Comparison of ENCODE assay signal across 8 cellular contexts in genomic region chrX:154397888-154398667, GRCh38. TPM values are rescaled to one million over a fixed set of nuclear protein-coding genes. Genes with fewer than 3 reads are reported as not detected.
DNase-seq lines count a peak whose midpoint lies in the region; ATAC-seq and TF ChIP-seq lines count a peak whose summit lies in the region.

Gene RPL10 (plus strand): TSS chrX:154398377. CDS start chrX:154398520, 143 bp downstream.

- peak within 1 kb of the TSS; percentile 51 for H2AFZ ChIP-seq in mammary epithelial cell (ENCODE audit: low read depth, low read length)

- in situ Hi-C loops in GM18951 (cut with MboI; ENCODE audit: low sequenced_read_pairs, unreplicated experiment): loop anchor here (10.0 kb wide), 1 partner anchor 63 kb away; no protein-coding TSS in a partner anchor
- in situ Hi-C loops in mammary epithelial cell (cut with MboI; ENCODE audit: low sequenced_read_pairs in 2 of 2): no loop called here

- no peaks in the 10 kb centered on the region for H4K20me1 ChIP-seq in mammary epithelial cell (ENCODE audit: insufficient read depth, low read length)

- intact Hi-C loops in mammary epithelial cell (cut with micrococcal nuclease): no loop called here

- H3K9ac ChIP-seq in mammary epithelial cell (ENCODE audit: insufficient read depth, low read length): peak within 1 kb of the TSS; percentile 94
- peak within 1 kb of the TSS; percentile 99 for H3K9ac ChIP-seq in iPS-20b (ENCODE audit: low read depth, low read length)
- peak within 1 kb of the TSS; percentile 95 to 99 (median 97) for H3K9ac ChIP-seq in skeletal muscle tissue (ENCODE audit: low read depth in 1 of 3, low read length in 3 of 3)

- H3K4me2 ChIP-seq in mammary epithelial cell (ENCODE audit: insufficient read depth, low read depth, low read length): peak within 1 kb of the TSS; percentile 97

- H3K9me3 ChIP-seq in mammary epithelial cell (replicated peaks; ENCODE audit: insufficient read depth, low read length): peaks cover 4% of the 10 kb centered on the region
- H3K9me3 ChIP-seq in iPS-20b (ENCODE audit: insufficient read depth, low read depth, low read length): no peaks in the 10 kb centered on the region
- no peaks in the 10 kb centered on the region for H3K9me3 ChIP-seq in skeletal muscle tissue (ENCODE audit: control insufficient read depth in 3 of 3, low read length in 3 of 3)

- dilution Hi-C loops in mammary epithelial cell (cut with HindIII; ENCODE audit: low sequenced_read_pairs): no loop called here

- DNase-seq in AG08395 (ENCODE audit: low spot score): peak; percentile 97
- DNase-seq in NCI-H226: peak; percentile 92
- peak; percentile 94 for DNase-seq in mammary epithelial cell

- BruUV-seq in mammary epithelial cell (replicated peaks; lab: Mats Ljungman, UMichigan): TSS peak; percentile 52

- peaks cover 21% of the 10 kb centered on the region for H3K79me2 ChIP-seq in mammary epithelial cell (ENCODE audit: insufficient read depth, low read length)

- H3K27me3 ChIP-seq in mammary epithelial cell (ENCODE audit: insufficient read depth, low read length): no peaks in the 10 kb centered on the region
- H3K27me3 ChIP-seq in iPS-20b (ENCODE audit: insufficient read depth, low read length): no peaks in the 10 kb centered on the region
- H3K27me3 ChIP-seq in skeletal muscle tissue (ENCODE audit: control insufficient read depth in 3 of 3, insufficient read depth in 3 of 3, low read length in 3 of 3): no peaks in the 10 kb centered on the region

- no peak for TF ChIP-seq CTCF in WI38 (IDR thresholded peaks at IDR 0.05; ENCODE audit: low read depth, low read length)
- TF ChIP-seq CTCF in mammary epithelial cell (conservative IDR thresholded peaks at IDR 0.05 in 1 of 2, IDR thresholded peaks at IDR 0.05 in 1 of 2; ENCODE audit: extremely low read depth in 1 of 2, insufficient read depth in 1 of 2, low read depth in 1 of 2, low read length in 2 of 2): no peak

- 37% methylated on average over 50 of the region's 69 CpGs for WGBS in mammary epithelial cell (ENCODE audit: low coverage, missing lambda C conversion rate)

- H3K4me3 ChIP-seq in WI38 (ENCODE audit: low read depth, low read length) (peak within 1 kb of the TSS; percentile 82), mammary epithelial cell (replicated peaks in 1 of 3; ENCODE audit: insufficient read depth in 1 of 3, low read depth in 2 of 3, low read length in 3 of 3) (peak within 1 kb of the TSS; percentile 68 to 87 (median 81)), iPS-20b (ENCODE audit: low read length) (peak within 1 kb of the TSS; percentile 92), skeletal muscle tissue (ENCODE audit: low read length in 3 of 3) (peak within 1 kb of the TSS; percentile 74 to 91 (median 89))

- H3K4me1 ChIP-seq in mammary epithelial cell (ENCODE audit: insufficient read depth, low read length) (peaks cover 9% of the 10 kb centered on the region), iPS-20b (ENCODE audit: insufficient read depth, low read length) (no peaks in the 10 kb centered on the region; the same call in 1 of the 2 replicates), skeletal muscle tissue (ENCODE audit: control insufficient read depth in 3 of 3, insufficient read depth in 3 of 3, low read length in 3 of 3) (peaks cover 18 to 29% (median 25%) of the 10 kb centered on the region in 3 donors)

- H3K27ac ChIP-seq in mammary epithelial cell (ENCODE audit: insufficient read depth, low read depth, low read length) (peak within 1 kb of the TSS; percentile 91), iPS-20b (ENCODE audit: low read length) (peak within 1 kb of the TSS; percentile 91), skeletal muscle tissue (ENCODE audit: low read depth, low read length) (peak within 1 kb of the TSS; percentile 97)

- CTCF ChIA-PET in mammary epithelial cell (lab: Charles Lee; ENCODE audit: low non-redundant PET): no interaction called here

- peak; percentile 83 for ATAC-seq in HG03175 (IDR thresholded peaks at IDR 0.05; ENCODE audit: unreplicated experiment)

- peak; percentile 98 for TF ChIP-seq POLR2A in GM18951 (IDR thresholded peaks at IDR 0.05; ENCODE audit: extremely low read depth, insufficient read depth, insufficient read length)

- H3K36me3 ChIP-seq in mammary epithelial cell (ENCODE audit: insufficient read depth, low read length) (peaks cover 8% of the 10 kb centered on the region), iPS-20b (ENCODE audit: insufficient read depth, low read depth, low read length) (peaks cover 28% of the 10 kb centered on the region), skeletal muscle tissue (ENCODE audit: control insufficient read depth in 3 of 3, insufficient read depth in 3 of 3, low read length in 3 of 3) (peaks cover 18 to 22% (median 22%) of the 10 kb centered on the region in 3 donors)

RNA-seq across cellular contexts. Expression of gene RPL10, which starts in this region (rescaled TPM):
- total RNA-seq in mammary epithelial cell (1,000 to 10,000 TPM; 1,996 to 2,155 TPM), skeletal muscle tissue (4,963 TPM)
- polyA plus RNA-seq in mammary epithelial cell: 5,021 TPM
- 1,289 TPM for polyA minus RNA-seq in mammary epithelial cell

Comparison
In these comparisons a context has a peak if more than half of its experiments do, and no peak if none do; other contexts are left out.
1. Peak in every context shown above with its lines: DNase-seq, ATAC-seq, H3K4me3 ChIP-seq and H3K27ac ChIP-seq.